In genomic region chr14:42513837-42514236, GRCh38 we compare ENCODE assay signal across 20 cellular contexts.
A peak's percentile ranks its signal among the peaks of the same experiment; 100 is the strongest.
DNase-seq lines count a peak whose midpoint lies in the region; ATAC-seq and TF ChIP-seq lines count a peak whose summit lies in the region.
"Had no signal": no experiment of that assay in that cellular context is flagged by ENCODE, and none has a peak within 500 bp of the region (broad histone marks: within the 10 kb centered on the region; RNA-seq: fewer than 3 reads in every experiment).

No MANE protein-coding gene starts in this region.

- no peak overlapping the region for H3K9ac ChIP-seq in HUES6 (ENCODE audit: low read length)
- H3K9ac ChIP-seq: KMS-11 had no signal

- peaks cover 13% of the 10 kb centered on the region for H3K4me1 ChIP-seq in HUES6 (ENCODE audit: control insufficient read depth, insufficient read depth, low read length)

- H3K4me1 Mint-ChIP-seq in activated B cell treated with CpG ODN at 0.5 μM for 24 hours = peaks cover 15% of the 10 kb centered on the region
- no peaks in the 10 kb centered on the region for H3K4me1 Mint-ChIP-seq in neural crest cell

- no peaks in the 10 kb centered on the region for H3K27me3 ChIP-seq in HUES6 (ENCODE audit: control insufficient read depth, insufficient read depth, low read length)

- CTCF ChIA-PET in activated B cell treated with CpG ODN at 0.5 μM for 24 hours (lab: Charles Lee) = no interaction called here

- 0 out of 2 replicates have a peak, but pooled peaks cover 3% of the 10 kb centered on the region for H3K9me3 ChIP-seq in HUES6 (ENCODE audit: control insufficient read depth, insufficient read depth, low read depth, low read length)

- POLR2A ChIA-PET in activated B cell treated with CpG ODN at 0.5 μM for 24 hours (lab: Charles Lee) = no interaction called here

- no peak overlapping the region for H3K4me3 Mint-ChIP-seq in activated B cell treated with CpG ODN at 0.5 μM for 24 hours
- no peak overlapping the region for H3K4me3 Mint-ChIP-seq in neural crest cell

- H3K36me3 ChIP-seq in HUES6 (ENCODE audit: control insufficient read depth, insufficient read depth, low read length) = no peaks in the 10 kb centered on the region

- no peak overlapping the region for H3K4me3 ChIP-seq in HUES6 (ENCODE audit: low read depth, low read length)

- DNase-seq in activated B cell treated with CpG ODN at 0.5 μM for 24 hours (no peak), neural crest cell (ENCODE audit: low read depth, low spot score) (no peak), DMS153 treated with DMSO at 0.1 percent for 48 hours (lab: John Stamatoyannopoulos, UW; ENCODE audit: unreplicated experiment) (no peak), A172 (ENCODE audit: low spot score) (no peak)
- DNase-seq: AML-193, DMS79 treated with DMSO at 0.1 percent for 48 hours, HCEC 1CT, MM.1S, NCI-H1417, NCI-H2029, NCI-H2171 treated with DMSO at 0.1 percent for 48 hours, NCI-H774, SW 1271 had no signal

- intact Hi-C loops in activated B cell treated with CpG ODN at 0.5 μM for 24 hours (cut with micrococcal nuclease) = no loop called here

- no peaks in the 10 kb centered on the region for H3K27me3 Mint-ChIP-seq in activated B cell treated with CpG ODN at 0.5 μM for 24 hours
- no peaks in the 10 kb centered on the region for H3K27me3 Mint-ChIP-seq in neural crest cell (ENCODE audit: low read depth)

- H3K9me3 Mint-ChIP-seq in activated B cell treated with CpG ODN at 0.5 μM for 24 hours (no peaks in the 10 kb centered on the region), neural crest cell (peaks cover 4% of the 10 kb centered on the region)

- no peak overlapping the region for H3K27ac Mint-ChIP-seq in activated B cell treated with CpG ODN at 0.5 μM for 24 hours
- peak overlapping the region; percentile 58 for H3K27ac Mint-ChIP-seq in neural crest cell (ENCODE audit: unreplicated experiment)

- H3K27ac ChIP-seq in HUES6 (ENCODE audit: low read depth, low read length) = peak overlapping the region; percentile 43; the same call in 1 of the 2 replicates
- H3K27ac ChIP-seq: HL-60, KMS-11 had no signal

- ATAC-seq in GM18868 (IDR thresholded peaks at IDR 0.05; ENCODE audit: unreplicated experiment) (peak; percentile 81), activated B cell treated with CpG ODN at 0.5 μM for 24 hours (ENCODE audit: low read depth) (peak; percentile 25), GM19455 (IDR thresholded peaks at IDR 0.05; ENCODE audit: unreplicated experiment) (no peak), HG02610 (IDR thresholded peaks at IDR 0.05; ENCODE audit: unreplicated experiment) (no peak)
- ATAC-seq: HepG2 had no signal

- H3K36me3 Mint-ChIP-seq in activated B cell treated with CpG ODN at 0.5 μM for 24 hours (ENCODE audit: low read depth) (no peaks in the 10 kb centered on the region), neural crest cell (ENCODE audit: low read depth) (no peaks in the 10 kb centered on the region)

- no peak for TF ChIP-seq CTCF in activated B cell treated with CpG ODN at 0.5 μM for 24 hours (IDR thresholded peaks at IDR 0.05)
- TF ChIP-seq CTCF in neural crest cell (conservative IDR thresholded peaks at IDR 0.05) = no peak

Comparison
In these comparisons a context has a peak if more than half of its experiments do, and no peak if none do; other contexts are left out.
1. ATAC-seq: peak in GM18868 (single experiment) and activated B cell treated with CpG ODN at 0.5 μM for 24 hours (single experiment); none in GM19455 (single experiment) and HG02610 (single experiment).